ENCODE assay signal across 14 cellular contexts in genomic region chr2:37870829-37871228, GRCh38. TPM values are rescaled to one million over a fixed set of nuclear protein-coding genes. Genes with fewer than 3 reads are reported as not detected.
A peak's percentile ranks its signal among the peaks of the same experiment; 100 is the strongest.
DNase-seq lines count a peak whose midpoint lies in the region; ATAC-seq and TF ChIP-seq lines count a peak whose summit lies in the region.
"Had no signal": no experiment of that assay in that cellular context is flagged by ENCODE, and none has a peak within 500 bp of the region (broad histone marks: within the 10 kb centered on the region; RNA-seq: fewer than 3 reads in every experiment).

No MANE protein-coding gene starts in this region.

- intact Hi-C loops in breast epithelium (cut with DNase I; ENCODE audit: low total_unique reads) (no loop called here), MCF 10A (cut with micrococcal nuclease) (no loop called here), dorsolateral prefrontal cortex (cut with DNase I) (loop anchor here in 1 of 2 donors (5.0 kb wide), 2 partner anchors 199 to 479 kb away; partner anchors contain the start of gene CDC42EP3), uterus (cut with DNase I; ENCODE audit: low total_unique reads) (no loop called here)

- peaks cover 27% of the 10 kb centered on the region for H3K27me3 Mint-ChIP-seq in MCF 10A (ENCODE audit: insufficient read depth, unreplicated experiment)

- H3K4ac ChIP-seq in mesenchymal stem cell (ENCODE audit: low read depth in 1 of 2, low read length in 2 of 2), result no peak overlapping the region

- no peaks in the 10 kb centered on the region for H3K79me1 ChIP-seq in mesenchymal stem cell (replicated peaks; ENCODE audit: low read length, poor library complexity, severe bottlenecking)

- peaks cover 14% of the 10 kb centered on the region for H3K4me1 Mint-ChIP-seq in MCF 10A (ENCODE audit: insufficient read depth, unreplicated experiment)

- no peak overlapping the region for H3K14ac ChIP-seq in mesenchymal stem cell (ENCODE audit: low read length in 2 of 2)

- H3K9ac ChIP-seq in mesenchymal stem cell (ENCODE audit: low read length), result peak overlapping the region; percentile 66

- H4K8ac ChIP-seq in mesenchymal stem cell (ENCODE audit: low read length), result peak overlapping the region; percentile 24

- DNase-seq in breast epithelium (ENCODE audit: low spot score in 2 of 2) (no peak), MCF 10A (ENCODE audit: unreplicated experiment) (no peak), dorsolateral prefrontal cortex (no peak), mesenchymal stem cell (peak; percentile 92), uterus (peak; percentile 58 to 83), brain microvascular endothelial cell (no peak), T-helper 1 cell (no peak)
- DNase-seq: activated T-cell treated with anti-CD3 and anti-CD28 coated beads, Interleukin-2, amount 50 U/mL, for 1 hour; DMS53 had no signal

- H3K36me3 Mint-ChIP-seq in MCF 10A (ENCODE audit: insufficient read depth, unreplicated experiment), result no peaks in the 10 kb centered on the region

- no peak overlapping the region for H2AFZ ChIP-seq in mesenchymal stem cell (ENCODE audit: low read depth, low read length)
- H2AFZ ChIP-seq: GM23338 had no signal

- H2BK5ac ChIP-seq in mesenchymal stem cell (ENCODE audit: low read depth, low read length, poor library complexity, severe bottlenecking), result no peak overlapping the region

- peak overlapping the region in 1 of 2 experiments; percentile 46 for H2BK12ac ChIP-seq in mesenchymal stem cell (ENCODE audit: low read length in 2 of 2)

- H3K27ac ChIP-seq in breast epithelium (peak overlapping the region; percentile 40 to 78), dorsolateral prefrontal cortex (peak overlapping the region in 37 of 59 donors; percentile 0 to 78 (median 34)), mesenchymal stem cell (ENCODE audit: low read length, poor library complexity, severe bottlenecking) (peak overlapping the region; percentile 19), uterus (peak overlapping the region; percentile 74 to 89), brain microvascular endothelial cell (no peak overlapping the region)
- H3K27ac ChIP-seq: cardiac muscle cell, VCaP had no signal

- no peak for ATAC-seq in GM21423 (IDR thresholded peaks at IDR 0.05; ENCODE audit: unreplicated experiment)
- ATAC-seq: GM23338 had no signal

- H3K4me3 ChIP-seq in breast epithelium (no peak overlapping the region), dorsolateral prefrontal cortex (no peak overlapping the region), mesenchymal stem cell (ENCODE audit: insufficient read depth in 1 of 2, low read depth in 1 of 2, low read length in 2 of 2) (no peak overlapping the region), uterus (no peak overlapping the region), brain microvascular endothelial cell (ENCODE audit: low read depth, low read length) (no peak overlapping the region)
- H3K4me3 ChIP-seq: cardiac muscle cell, GM23338, skin epidermis had no signal

- 47% methylated on average over 4 of the region's 4 CpGs for WGBS in mesenchymal stem cell

- no peak overlapping the region for H3K4me2 ChIP-seq in mesenchymal stem cell (ENCODE audit: low read length, poor library complexity, severe bottlenecking)
- H3K4me2 ChIP-seq: GM23338 had no signal

- no TSS peak for BruUV-seq in MCF 10A (replicated peaks; lab: Mats Ljungman, UMichigan)

- TF ChIP-seq CTCF in breast epithelium (IDR thresholded peaks at IDR 0.05), result no peak
- TF ChIP-seq CTCF in MCF 10A (IDR thresholded peaks at IDR 0.05; ENCODE audit: unreplicated experiment), result no peak
- no peak for TF ChIP-seq CTCF in dorsolateral prefrontal cortex (IDR thresholded peaks at IDR 0.05 in 54 of 56, conservative IDR thresholded peaks at IDR 0.05 in 2 of 56; ENCODE audit: low read depth in 1 of 56, partially characterized antibody in 56 of 56)
- TF ChIP-seq CTCF in uterus (IDR thresholded peaks at IDR 0.05), result no peak
- TF ChIP-seq CTCF in brain microvascular endothelial cell (IDR thresholded peaks at IDR 0.05; ENCODE audit: low read depth, low read length, missing control alignments), result no peak

- no peaks in the 10 kb centered on the region for H3K36me3 ChIP-seq in breast epithelium
- H3K36me3 ChIP-seq in mesenchymal stem cell (ENCODE audit: control insufficient read depth in 1 of 2, insufficient read depth in 2 of 2, low read depth in 1 of 2, low read length in 2 of 2), result no peaks in the 10 kb centered on the region
- H3K36me3 ChIP-seq in uterus, result no peaks in the 10 kb centered on the region
- no peaks in the 10 kb centered on the region for H3K36me3 ChIP-seq in brain microvascular endothelial cell (replicated peaks)
- H3K36me3 ChIP-seq: cardiac muscle cell had no signal

- in situ Hi-C loops in brain microvascular endothelial cell (cut with HindIII; ENCODE audit: low pct_ligation_motif_present, low sequenced_read_pairs), result loop anchor here (25.0 kb wide), 1 partner anchor 459 kb away; no protein-coding TSS in a partner anchor

- no peak overlapping the region for H2BK120ac ChIP-seq in mesenchymal stem cell (ENCODE audit: low read depth, low read length)

- H3K23ac ChIP-seq in mesenchymal stem cell (ENCODE audit: low read length in 2 of 2), result no peak overlapping the region

- H3K9me3 Mint-ChIP-seq in MCF 10A (ENCODE audit: unreplicated experiment), result no peaks in the 10 kb centered on the region
- H3K9me3 Mint-ChIP-seq: GM23338 had no signal

- no peaks in the 10 kb centered on the region for H3K4me1 ChIP-seq in breast epithelium
- peaks cover 14% of the 10 kb centered on the region for H3K4me1 ChIP-seq in mesenchymal stem cell (ENCODE audit: control insufficient read depth, insufficient read depth, low read depth, low read length)
- H3K4me1 ChIP-seq in uterus, result peaks cover 7 to 8% of the 10 kb centered on the region in 2 donors

- POLR2A ChIA-PET in MCF 10A (lab: Yijun Ruan, JAX), result interaction anchor here (0.7 to 2.1 kb wide), 3 partner anchors 17 to 546 kb away, joined by 4 to 6 read pairs (median 5); partner anchors contain the start of gene PRKD3

- H3K18ac ChIP-seq in mesenchymal stem cell (ENCODE audit: low read depth in 1 of 2, low read length in 2 of 2), result peak overlapping the region in 1 of 2 experiments; percentile 22

- TF ChIP-seq POLR2A in breast epithelium (IDR thresholded peaks at IDR 0.05) (no peak), uterus (IDR thresholded peaks at IDR 0.05) (no peak)

- H3K27ac Mint-ChIP-seq in MCF 10A (ENCODE audit: low read depth, unreplicated experiment), result no peak overlapping the region
- H3K27ac Mint-ChIP-seq: GM23338 had no signal

- no peak overlapping the region for H4K91ac ChIP-seq in mesenchymal stem cell (ENCODE audit: low read length)

- H3K4me3 Mint-ChIP-seq in MCF 10A (ENCODE audit: unreplicated experiment), result no peak overlapping the region
- H3K4me3 Mint-ChIP-seq: GM23338 had no signal

- H3K27me3 ChIP-seq in breast epithelium (no peaks in the 10 kb centered on the region), dorsolateral prefrontal cortex (peaks cover 0 to 5% (median 0%) of the 10 kb centered on the region in 45 donors), mesenchymal stem cell (ENCODE audit: control insufficient read depth in 1 of 2, insufficient read depth in 1 of 2, low read length in 2 of 2) (peaks cover 0 to 6% of the 10 kb centered on the region in 2 experiments), uterus (no peaks in the 10 kb centered on the region), brain microvascular endothelial cell (replicated peaks) (no peaks in the 10 kb centered on the region)
- H3K27me3 ChIP-seq: cardiac muscle cell had no signal

- H2BK15ac ChIP-seq in mesenchymal stem cell (ENCODE audit: low read depth, poor library complexity, severe bottlenecking), result no peak overlapping the region

- CTCF ChIA-PET in MCF 10A (lab: Yijun Ruan, JAX), result interaction anchor here (0.7 to 2.2 kb wide), 3 partner anchors 189 to 475 kb away, joined by 3 to 9 read pairs (median 4); no protein-coding TSS in a partner anchor

- no peak overlapping the region for H2AK5ac ChIP-seq in mesenchymal stem cell (ENCODE audit: low read length, severe bottlenecking)

- H3K9me3 ChIP-seq in breast epithelium (no peaks in the 10 kb centered on the region), mesenchymal stem cell (ENCODE audit: control insufficient read depth, low read length) (no peaks in the 10 kb centered on the region), uterus (no peaks in the 10 kb centered on the region)

RNA-seq across cellular contexts. Expression of gene RMDN2, which starts 54.3 kb away (rescaled TPM):
- total RNA-seq in breast epithelium, result 10 to 100 TPM in 2 of 3 donors, 1 to 10 TPM in 1; 9.8 to 14.4 (median 11.5) TPM
- total RNA-seq in MCF 10A (2022), result 2.9 and 3.2 TPM in 2 replicates
- 10 to 100 TPM in 115 of 120 experiments, 1 to 10 TPM in 5; 6.9 to 24.8 (median 14.3) TPM for total RNA-seq in dorsolateral prefrontal cortex
- 5.0 TPM for polyA plus RNA-seq in mesenchymal stem cell (2013, experiment 1 of 2)
- polyA plus RNA-seq in mesenchymal stem cell (2013, experiment 2 of 2), result 5.7 TPM
- total RNA-seq in uterus, result 10 to 100 TPM; 12.5 to 19.2 (median 14.3) TPM

Comparison
In these comparisons a context has a peak if more than half of its experiments do, and no peak if none do; other contexts are left out.
1. DNase-seq: peak in mesenchymal stem cell (single experiment) and uterus (2 of 2); none in breast epithelium (0 of 2), MCF 10A (single experiment), dorsolateral prefrontal cortex (0 of 10), brain microvascular endothelial cell (single experiment) and T-helper 1 cell (0 of 5).